ENCODE assay signal across 20 cellular contexts in genomic region chr9:84970432-84970831, GRCh38.
A peak's percentile ranks its signal among the peaks of the same experiment; 100 is the strongest.
DNase-seq lines count a peak whose midpoint lies in the region; ATAC-seq, FAIRE-seq and TF ChIP-seq lines count a peak whose summit lies in the region.
"Had no signal": no experiment of that assay in that cellular context is flagged by ENCODE, and none has a peak within 500 bp of the region (broad histone marks: within the 10 kb centered on the region; RNA-seq: fewer than 3 reads in every experiment).

No MANE protein-coding gene starts in this region.

- peak overlapping the region; percentile 40 for H3K27ac ChIP-seq in keratinocyte (ENCODE audit: control insufficient read depth, insufficient read depth, low read length)
- H3K27ac ChIP-seq: ascending aorta, heart left ventricle, VCaP had no signal

- FAIRE-seq in keratinocyte (lab: Jason Lieb, UNC) (peak; percentile 98), urothelium cell line (lab: Jason Lieb, UNC) (no peak)
- FAIRE-seq: GM12878, H1, HepG2 had no signal

- H3K79me2 ChIP-seq in keratinocyte (ENCODE audit: control insufficient read depth, insufficient read depth, low read length) = no peaks in the 10 kb centered on the region

- H3K36me3 ChIP-seq in keratinocyte (ENCODE audit: control insufficient read depth in 2 of 2, extremely low read depth in 1 of 2, insufficient read depth in 2 of 2, low read length in 2 of 2) = no peaks in the 10 kb centered on the region
- H3K36me3 ChIP-seq: ascending aorta, heart left ventricle had no signal

- ATAC-seq in GM18517 (IDR thresholded peaks at IDR 0.05; ENCODE audit: unreplicated experiment) = no peak
- no peak for ATAC-seq in left lobe of liver
- ATAC-seq: CD8-positive, alpha-beta T cell; GM12878; heart left ventricle; HepG2; left ventricle myocardium superior had no signal

- no peaks in the 10 kb centered on the region for H3K27me3 ChIP-seq in keratinocyte (ENCODE audit: control insufficient read depth, extremely low read depth, insufficient read depth, low read length)
- H3K27me3 ChIP-seq: ascending aorta had no signal

- dilution Hi-C loops in keratinocyte (cut with MboI; ENCODE audit: extremely low pct_ligation_motif_present, low sequenced_read_pairs) = no loop called here

- H3K4me1 ChIP-seq in keratinocyte (ENCODE audit: control insufficient read depth, extremely low read depth, insufficient read depth, low read length) = peaks cover 44% of the 10 kb centered on the region
- H3K4me1 ChIP-seq: ascending aorta, heart left ventricle had no signal

- H4K20me1 ChIP-seq in keratinocyte (ENCODE audit: control insufficient read depth, extremely low read depth, insufficient read depth, low read length) = no peaks in the 10 kb centered on the region

- no peak overlapping the region for H3K9ac ChIP-seq in keratinocyte (ENCODE audit: control insufficient read depth, extremely low read depth, insufficient read depth, low read length)

- no peak overlapping the region for H2AFZ ChIP-seq in keratinocyte (ENCODE audit: control insufficient read depth, low read length)

- no peaks in the 10 kb centered on the region for H3K9me1 ChIP-seq in keratinocyte (ENCODE audit: control insufficient read depth, extremely low read depth, insufficient read depth, low read length)

- peak overlapping the region; percentile 58 for H3K4me2 ChIP-seq in keratinocyte (ENCODE audit: control insufficient read depth, extremely low read depth, insufficient read depth, low read depth, low read length)

- no peak for TF ChIP-seq CTCF in keratinocyte (optimal IDR thresholded peaks at IDR 0.05 in 1 of 3, IDR thresholded peaks at IDR 0.05 in 1 of 3, conservative IDR thresholded peaks at IDR 0.05 in 1 of 3; ENCODE audit: extremely low read depth in 1 of 3, insufficient read depth in 2 of 3, low read length in 3 of 3)

- no peak overlapping the region for H3K4me3 ChIP-seq in keratinocyte (ENCODE audit: control insufficient read depth in 2 of 3, extremely low read depth in 1 of 3, insufficient read depth in 2 of 3, low read depth in 1 of 3, low read length in 3 of 3)
- H3K4me3 ChIP-seq: ascending aorta, GM12878, heart left ventricle had no signal

- peak; percentile 19 for DNase-seq in LoVo (ENCODE audit: low spot score)
- peak; percentile 66 for DNase-seq in astrocyte of the hippocampus (ENCODE audit: low read depth, low spot score)
- DNase-seq in keratinocyte (ENCODE audit: low read depth, low spot score) = peak; percentile 25
- peak; percentile 49 for DNase-seq in urothelium cell line (ENCODE audit: low spot score)
- no peak for DNase-seq in NCI-H526 (lab: John Stamatoyannopoulos, UW)
- no peak for DNase-seq in left lobe of liver (ENCODE audit: low spot score)
- DNase-seq: activated CD4-positive, alpha-beta T cell treated with anti-CD3 and anti-CD28 coated beads, Interleukin-2, amount 10 ng/mL, durations not matched to agents 7 days and 5 days; CD8-positive, alpha-beta T cell; DMS53; heart left ventricle; left ventricle myocardium superior; NCI-H1417 treated with DMSO at 0.1 percent for 48 hours; NCI-H510A; T-helper 2 cell had no signal

- H3K9me3 ChIP-seq in keratinocyte (ENCODE audit: control insufficient read depth, low read depth, low read length) = no peaks in the 10 kb centered on the region
- H3K9me3 ChIP-seq: ascending aorta, heart left ventricle had no signal

Comparison
In these comparisons a context has a peak if more than half of its experiments do, and no peak if none do; other contexts are left out.
1. DNase-seq: peak in LoVo (single experiment), astrocyte of the hippocampus (single experiment), keratinocyte (single experiment) and urothelium cell line (single experiment); none in NCI-H526 (0 of 2) and left lobe of liver (single experiment).